ENCODE assay signal across 1 cellular context in genomic region chr10:15106352-15107013, GRCh38.
TF ChIP-seq lines count a peak whose summit lies in the region.

No MANE protein-coding gene starts in this region.

TF ChIP-seq in IMR-90, 13 proteins besides CTCF, POLR2A, EP300 and RAD21:
- TF ChIP-seq SMC3 (IDR thresholded peaks at IDR 0.05; ENCODE audit: low read depth, low read length) = peak; percentile 73
- no peak for TF ChIP-seq CEBPB (IDR thresholded peaks at IDR 0.05; ENCODE audit: low read depth, low read length)
